ENCODE assay signal across 12 cellular contexts in genomic region chr1:216562383-216562782, GRCh38.
DNase-seq lines count a peak whose midpoint lies in the region; ATAC-seq, FAIRE-seq and TF ChIP-seq lines count a peak whose summit lies in the region.
"Had no signal": no experiment of that assay in that cellular context is flagged by ENCODE, and none has a peak within 500 bp of the region (broad histone marks: within the 10 kb centered on the region; RNA-seq: fewer than 3 reads in every experiment).

No MANE protein-coding gene starts in this region.

- TF ChIP-seq CTCF in GM06990 (IDR thresholded peaks at IDR 0.05; ENCODE audit: insufficient read depth, low read length, poor library complexity, severe bottlenecking): peak; percentile 25
- TF ChIP-seq CTCF in GM12878 (IDR thresholded peaks at IDR 0.05 in 2 of 3, conservative IDR thresholded peaks at IDR 0.05 in 1 of 3; ENCODE audit: control insufficient read depth in 2 of 3, extremely low read depth in 1 of 3, insufficient read depth in 1 of 3, low read depth in 3 of 3, low read length in 3 of 3): peak in 1 of 3 experiments; percentile 11; a peak in 1 of 6 replicates
- peak; percentile 25 for TF ChIP-seq CTCF in osteocyte (IDR thresholded peaks at IDR 0.05)

- no peak for TF ChIP-seq EP300 in GM12878 (IDR thresholded peaks at IDR 0.05; ENCODE audit: borderline replicate concordance in 1 of 2, control insufficient read depth in 1 of 2, low read depth in 2 of 2, low read length in 2 of 2)

- ATAC-seq in GM12878: no peak
- ATAC-seq: lower lobe of right lung had no signal

- H3K9me3 ChIP-seq in GM12878 (replicated peaks; ENCODE audit: control insufficient read depth, insufficient read depth, low read length): no peaks in the 10 kb centered on the region
- H3K9me3 ChIP-seq: lower lobe of right lung, right atrium auricular region, tibial nerve had no signal

- WGBS in GM12878 (ENCODE audit: insufficient coverage, insufficient replicate concordance, low lambda C conversion rate, missing lambda C conversion rate): 0% methylated on average over 3 of the region's 3 CpGs

- CTCF ChIA-PET in GM12878 (lab: Yijun Ruan, JAX): no interaction called here
- CTCF ChIA-PET in activated CD4-positive, alpha-beta memory T cell treated with anti-CD3 and anti-CD28 coated beads, Interleukin-2, amount 10 ng/mL, durations not matched to agents 7 days and 5 days (lab: Charles Lee): no interaction called here

- TF ChIP-seq RAD21 in GM12878 (IDR thresholded peaks at IDR 0.05; ENCODE audit: insufficient read depth, low read depth, low read length): peak; percentile 51

- no peak for DNase-seq in GM06990 (ENCODE audit: extremely low read depth, insufficient read length)
- DNase-seq in HuH-7 (ENCODE audit: low spot score): peak; percentile 1
- no peak for DNase-seq in GM12878 (ENCODE audit: low read depth, low spot score)
- DNase-seq in osteocyte (ENCODE audit: extremely low spot score, unreplicated experiment): no peak
- no peak for DNase-seq in NCI-H2196 treated with DMSO at 0.1 percent for 48 hours (lab: John Stamatoyannopoulos, UW; ENCODE audit: unreplicated experiment)
- DNase-seq in CD1c-positive myeloid dendritic cell (ENCODE audit: extremely low spot score): no peak
- no peak for DNase-seq in activated CD4-positive, alpha-beta memory T cell treated with anti-CD3 and anti-CD28 coated beads, Interleukin-2, amount 10 ng/mL, durations not matched to agents 7 days and 5 days
- DNase-seq: activated gamma-delta T cell treated with Interleukin-2 at 50 U/mL for 16 hours; lower lobe of right lung; stimulated activated CD4-positive, alpha-beta T cell treated with anti-CD3 and anti-CD28 coated beads, Interleukin-2, amount 100 ng/mL, for 48 hours had no signal

- H3K27me3 ChIP-seq in GM06990 (replicated peaks; ENCODE audit: control insufficient read depth, insufficient read depth, low read length) (no peaks in the 10 kb centered on the region), GM12878 (replicated peaks in 1 of 2; ENCODE audit: control insufficient read depth in 2 of 2, insufficient read depth in 2 of 2, low read length in 1 of 2) (no peaks in the 10 kb centered on the region)
- H3K27me3 ChIP-seq: right atrium auricular region, tibial nerve had no signal

- no peak overlapping the region for H3K4me3 ChIP-seq in GM06990 (replicated peaks; ENCODE audit: low read depth, low read length)
- H3K4me3 ChIP-seq in GM12878: no peak overlapping the region
- H3K4me3 ChIP-seq: lower lobe of right lung, right atrium auricular region, tibial nerve had no signal

- no peak for FAIRE-seq in GM12878 (lab: Jason Lieb, UNC)

- H3K36me3 ChIP-seq in GM06990 (ENCODE audit: control insufficient read depth, insufficient read depth, low read length): no peaks in the 10 kb centered on the region
- no peaks in the 10 kb centered on the region for H3K36me3 ChIP-seq in GM12878 (ENCODE audit: control insufficient read depth in 2 of 2, insufficient read depth in 2 of 2, low read length in 1 of 2)
- H3K36me3 ChIP-seq: lower lobe of right lung, right atrium auricular region, tibial nerve had no signal

- no peak overlapping the region for H3K4me2 ChIP-seq in GM12878 (ENCODE audit: control insufficient read depth, insufficient read depth)

- H3K9me3 Mint-ChIP-seq in osteocyte (ENCODE audit: unreplicated experiment): no peaks in the 10 kb centered on the region
- no peaks in the 10 kb centered on the region for H3K9me3 Mint-ChIP-seq in activated CD4-positive, alpha-beta memory T cell treated with anti-CD3 and anti-CD28 coated beads, Interleukin-2, amount 10 ng/mL, durations not matched to agents 7 days and 5 days

- no TSS peak for BruUV-seq in GM12878 (replicated peaks; lab: Mats Ljungman, UMichigan)

- H3K4me3 Mint-ChIP-seq in osteocyte (ENCODE audit: unreplicated experiment): no peak overlapping the region
- no peak overlapping the region for H3K4me3 Mint-ChIP-seq in activated CD4-positive, alpha-beta memory T cell treated with anti-CD3 and anti-CD28 coated beads, Interleukin-2, amount 10 ng/mL, durations not matched to agents 7 days and 5 days

- TF ChIP-seq POLR2A in GM12878 (IDR thresholded peaks at IDR 0.05; ENCODE audit: low read depth, low read length): no peak

- in situ Hi-C loops in GM12878 (cut with MboI): no loop called here

- no peaks in the 10 kb centered on the region for H3K4me1 ChIP-seq in GM12878 (ENCODE audit: control insufficient read depth, insufficient read depth, low read length)
- H3K4me1 ChIP-seq: lower lobe of right lung, right atrium auricular region, tibial nerve had no signal

- POLR2A ChIA-PET in GM12878 (lab: Charles Lee): no interaction called here
- POLR2A ChIA-PET in activated CD4-positive, alpha-beta memory T cell treated with anti-CD3 and anti-CD28 coated beads, Interleukin-2, amount 10 ng/mL, durations not matched to agents 7 days and 5 days (lab: Charles Lee): no interaction called here

- RAD21 ChIA-PET in GM12878 (lab: Charles Lee; ENCODE audit: unreplicated experiment): no interaction called here

- no peaks in the 10 kb centered on the region for H3K79me2 ChIP-seq in GM12878 (ENCODE audit: control insufficient read depth, insufficient read depth, low read length)

- SMC1A ChIA-PET in GM12878 (lab: Charles Lee; ENCODE audit: uncharacterized antibody, unreplicated experiment): no interaction called here

- no peaks in the 10 kb centered on the region for H3K36me3 Mint-ChIP-seq in osteocyte (ENCODE audit: unreplicated experiment)
- no peaks in the 10 kb centered on the region for H3K36me3 Mint-ChIP-seq in activated CD4-positive, alpha-beta memory T cell treated with anti-CD3 and anti-CD28 coated beads, Interleukin-2, amount 10 ng/mL, durations not matched to agents 7 days and 5 days (ENCODE audit: low read depth)

- H3K27me3 Mint-ChIP-seq in osteocyte (ENCODE audit: unreplicated experiment): peaks cover 32% of the 10 kb centered on the region
- H3K27me3 Mint-ChIP-seq in activated CD4-positive, alpha-beta memory T cell treated with anti-CD3 and anti-CD28 coated beads, Interleukin-2, amount 10 ng/mL, durations not matched to agents 7 days and 5 days: no peaks in the 10 kb centered on the region

- H3K27ac ChIP-seq in GM12878 (ENCODE audit: control insufficient read depth, insufficient read depth): no peak overlapping the region
- H3K27ac ChIP-seq: lower lobe of right lung, right atrium auricular region, tibial nerve had no signal

- intact Hi-C loops in GM12878 (cut with micrococcal nuclease; ENCODE audit: unreplicated experiment): loop anchor here (5.0 kb wide), 1 partner anchor 250 kb away; no protein-coding TSS in a partner anchor

- H3K27ac Mint-ChIP-seq in osteocyte (ENCODE audit: unreplicated experiment): no peak overlapping the region
- no peak overlapping the region for H3K27ac Mint-ChIP-seq in activated CD4-positive, alpha-beta memory T cell treated with anti-CD3 and anti-CD28 coated beads, Interleukin-2, amount 10 ng/mL, durations not matched to agents 7 days and 5 days

- H3K9ac ChIP-seq in GM12878 (ENCODE audit: control insufficient read depth, insufficient read depth, low read length): no peak overlapping the region

- H2AFZ ChIP-seq in GM12878 (ENCODE audit: control insufficient read depth, low read depth, low read length): no peak overlapping the region

- H3K4me1 Mint-ChIP-seq in osteocyte (ENCODE audit: unreplicated experiment): no peaks in the 10 kb centered on the region
- no peaks in the 10 kb centered on the region for H3K4me1 Mint-ChIP-seq in activated CD4-positive, alpha-beta memory T cell treated with anti-CD3 and anti-CD28 coated beads, Interleukin-2, amount 10 ng/mL, durations not matched to agents 7 days and 5 days

- H4K20me1 ChIP-seq in GM12878 (ENCODE audit: control insufficient read depth, insufficient read depth): no peaks in the 10 kb centered on the region

TF ChIP-seq in GM12878, 131 proteins besides CTCF, POLR2A, EP300 and RAD21:
- peak; percentile 7; the same call in 1 of the 2 replicates for TF ChIP-seq SMC3 (IDR thresholded peaks at IDR 0.05; ENCODE audit: borderline replicate concordance, low read length)
- no peak for TF ChIP-seq BMI1 (IDR thresholded peaks at IDR 0.05; ENCODE audit: borderline replicate concordance)
- TF ChIP-seq CREM (IDR thresholded peaks at IDR 0.05; ENCODE audit: low read depth): no peak
- no peak for TF ChIP-seq NR2C2 (IDR thresholded peaks at IDR 0.05; ENCODE audit: borderline replicate concordance, control insufficient read depth, insufficient read length, low read depth)
- TF ChIP-seq BACH1 (IDR thresholded peaks at IDR 0.05; ENCODE audit: borderline replicate concordance): no peak
- no peak for TF ChIP-seq HDAC6 (IDR thresholded peaks at IDR 0.05; ENCODE audit: unreplicated experiment)
- no peak for TF ChIP-seq MYB (IDR thresholded peaks at IDR 0.05; ENCODE audit: borderline replicate concordance, low read depth, low read length)
